24 cellular contexts compared by ENCODE assay signal in the genomic region with DNA sequence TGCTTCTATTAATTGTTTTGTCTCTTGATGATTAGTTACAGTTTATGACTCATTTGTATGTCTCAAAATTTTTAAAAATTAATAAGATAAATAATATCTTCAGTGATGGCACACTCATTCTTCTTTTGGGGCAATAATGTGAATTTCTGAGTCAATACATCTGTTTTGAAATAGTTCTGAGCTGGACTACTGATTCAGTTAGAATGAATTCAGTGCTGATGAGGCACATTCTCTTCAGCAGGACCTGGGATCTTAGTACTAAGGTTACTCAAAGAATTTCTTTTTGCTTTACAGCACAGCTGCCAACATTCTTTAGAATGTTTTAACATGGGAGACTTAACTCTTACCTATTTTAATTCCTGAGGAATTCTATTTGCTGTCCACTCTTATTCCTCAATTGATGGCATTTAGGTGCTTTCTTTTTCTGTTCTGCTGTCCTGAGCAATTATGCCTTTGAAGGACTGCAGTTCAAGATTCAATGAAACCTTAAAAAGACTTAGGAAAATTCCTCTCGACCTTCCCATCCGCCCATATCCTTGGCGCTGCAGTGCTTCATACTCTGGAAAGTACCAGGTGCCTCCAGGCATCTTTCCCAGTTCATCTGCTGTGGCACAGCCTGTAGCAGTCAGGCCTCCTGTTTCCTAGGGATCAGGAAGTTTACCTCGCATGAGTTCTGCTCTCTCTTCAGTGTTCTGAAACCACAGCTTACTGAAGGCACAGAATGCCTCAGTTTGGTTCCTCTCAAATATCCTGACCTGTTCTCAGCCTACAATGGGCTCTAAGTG.
DNase-seq lines count a peak whose midpoint lies in the region; ATAC-seq and TF ChIP-seq lines count a peak whose summit lies in the region.
"Had no signal": no experiment of that assay in that cellular context is flagged by ENCODE, and none has a peak within 500 bp of the region (broad histone marks: within the 10 kb centered on the region; RNA-seq: fewer than 3 reads in every experiment).

No MANE protein-coding gene starts in this region.

- intact Hi-C loops in left lung (cut with DNase I), result no loop called here

- no peaks in the 10 kb centered on the region for H3K27me3 ChIP-seq in left lung
- H3K27me3 ChIP-seq: esophagus muscularis mucosa, right lobe of liver, stomach had no signal

- H3K4me3 ChIP-seq in AG09309 (ENCODE audit: control insufficient read depth, low read depth, low read length), result no peak overlapping the region
- H3K4me3 ChIP-seq in choroid plexus epithelial cell (ENCODE audit: low read depth, low read length), result no peak overlapping the region
- no peak overlapping the region for H3K4me3 ChIP-seq in left lung
- H3K4me3 ChIP-seq: esophagus muscularis mucosa, right lobe of liver, stomach had no signal

- TF ChIP-seq CTCF in AG09309 (IDR thresholded peaks at IDR 0.05; ENCODE audit: control insufficient read depth, insufficient read depth, low read depth, low read length, missing control alignments) (no peak), choroid plexus epithelial cell (conservative IDR thresholded peaks at IDR 0.05; ENCODE audit: low read depth, low read length) (no peak), GM13977 (IDR thresholded peaks at IDR 0.05; ENCODE audit: extremely low read depth, insufficient read depth, missing control alignments) (no peak), left lung (IDR thresholded peaks at IDR 0.05) (no peak)

- ATAC-seq in GM18519 (IDR thresholded peaks at IDR 0.05; ENCODE audit: low FRiP score, unreplicated experiment) (no peak), left lung (no peak)
- ATAC-seq: HepG2, left cardiac atrium, right lobe of liver, Right ventricle myocardium inferior had no signal

- H3K9me3 ChIP-seq in left lung, result no peaks in the 10 kb centered on the region
- H3K9me3 ChIP-seq: esophagus muscularis mucosa, right lobe of liver, stomach had no signal

- no peaks in the 10 kb centered on the region for H3K4me1 ChIP-seq in left lung
- H3K4me1 ChIP-seq: esophagus muscularis mucosa, right lobe of liver, stomach had no signal

- in situ Hi-C loops in GM13977 (cut with MboI; ENCODE audit: low pct_unique_long_range_greater_than_20kb, low sequenced_read_pairs, unreplicated experiment), result no loop called here

- no peak overlapping the region for H3K27ac ChIP-seq in left lung
- H3K27ac ChIP-seq: esophagus muscularis mucosa, right lobe of liver, stomach had no signal

- H3K36me3 ChIP-seq in left lung, result no peaks in the 10 kb centered on the region
- H3K36me3 ChIP-seq: esophagus muscularis mucosa, right lobe of liver, stomach had no signal

- DNase-seq in AG09309 (ENCODE audit: low read depth) (peak; percentile 13), NCI-H69 (lab: John Stamatoyannopoulos, UW) (peak; percentile 11), choroid plexus epithelial cell (ENCODE audit: low read depth) (peak; percentile 92), iris pigment epithelial cell (ENCODE audit: low read depth) (peak; percentile 86), GM13977 (ENCODE audit: low spot score) (no peak), left lung (no peak)
- no peak for DNase-seq in activated naive CD4-positive, alpha-beta T cell treated with anti-CD3 and anti-CD28 coated beads, Interleukin-2, amount 50 U/mL, for 16 hours
- DNase-seq: activated CD4-positive, CD25-positive, alpha-beta regulatory T cell; activated gamma-delta T cell; aorta; HFFc6; hypothalamus; left cardiac atrium; midbrain; NCI-H187; NCI-H345; right lobe of liver; stimulated activated CD4-positive, alpha-beta T cell treated with anti-CD3 and anti-CD28 coated beads, Interleukin-1b, Interleukin-23, amount 100 ng/mL, for 48 hours; stomach; T-helper 1 cell had no signal

Comparison
In these comparisons a context has a peak if more than half of its experiments do, and no peak if none do; other contexts are left out.
1. DNase-seq: peak in AG09309 (single experiment), NCI-H69 (single experiment), choroid plexus epithelial cell (single experiment) and iris pigment epithelial cell (single experiment); none in GM13977 (single experiment), left lung (0 of 2) and activated naive CD4-positive, alpha-beta T cell treated with anti-CD3 and anti-CD28 coated beads, Interleukin-2, amount 50 U/mL, for 16 hours (single experiment).